10 cellular contexts compared by ENCODE assay signal in the genomic region with DNA sequence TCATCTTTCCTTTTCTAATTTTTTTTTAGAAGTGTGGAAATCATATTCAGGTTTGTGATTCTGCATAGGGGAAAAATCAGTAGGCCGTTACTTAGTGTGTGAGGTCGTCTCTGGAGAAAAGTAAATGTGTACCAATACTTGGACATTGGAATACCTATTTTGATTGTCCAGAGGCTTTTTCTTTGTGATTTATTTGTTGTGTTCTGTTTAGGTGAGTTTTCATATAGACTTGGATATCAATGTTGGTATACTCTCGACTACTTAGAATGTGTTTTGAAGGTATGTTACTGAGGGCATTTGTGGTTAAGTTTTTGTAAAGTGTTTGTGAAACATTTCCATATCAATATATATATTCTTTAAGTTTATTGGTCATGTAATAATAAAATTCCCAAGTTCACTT. TPM values are rescaled to one million over a fixed set of nuclear protein-coding genes. Genes with fewer than 3 reads are reported as not detected.
DNase-seq lines count a peak whose midpoint lies in the region; ATAC-seq and TF ChIP-seq lines count a peak whose summit lies in the region.
"Had no signal": no experiment of that assay in that cellular context is flagged by ENCODE, and none has a peak within 500 bp of the region (broad histone marks: within the 10 kb centered on the region; RNA-seq: fewer than 3 reads in every experiment).

No MANE protein-coding gene starts in this region.

- peaks cover 8% of the 10 kb centered on the region for H4K20me1 ChIP-seq in osteoblast (ENCODE audit: insufficient read depth, low read length)

- DNase-seq in GM12865 (ENCODE audit: low read depth), result no peak
- no peak for DNase-seq in NT2/D1 (ENCODE audit: low read depth, low spot score)
- DNase-seq in endothelial cell (ENCODE audit: low spot score), result no peak
- no peak for DNase-seq in osteoblast (ENCODE audit: insufficient read length, low spot score, missing footprints)
- no peak for DNase-seq in epidermal melanocyte (ENCODE audit: insufficient read length, low spot score)
- DNase-seq in HCEC 1CT, result no peak
- DNase-seq: hypothalamus, SHP77 treated with DMSO at 0.1 percent for 48 hours had no signal

- TF ChIP-seq CTCF in GM12865 (IDR thresholded peaks at IDR 0.05; ENCODE audit: insufficient read depth, low read depth, low read length, missing control alignments) (no peak), endothelial cell (IDR thresholded peaks at IDR 0.05; ENCODE audit: unreplicated experiment) (no peak), osteoblast (IDR thresholded peaks at IDR 0.05; ENCODE audit: extremely low read depth, low read depth, low read length) (no peak)

- no peaks in the 10 kb centered on the region for H3K36me3 ChIP-seq in NT2/D1 (ENCODE audit: insufficient read depth, insufficient read length, low read length)
- H3K36me3 ChIP-seq in osteoblast (ENCODE audit: insufficient read depth, low read length), result no peaks in the 10 kb centered on the region
- H3K36me3 ChIP-seq: thoracic aorta had no signal

- H3K27ac Mint-ChIP-seq in endothelial cell (ENCODE audit: unreplicated experiment), result peak overlapping the region; percentile 97

- H3K9ac ChIP-seq in NT2/D1 (ENCODE audit: insufficient read length, low read depth), result no peak overlapping the region

- H3K4me1 Mint-ChIP-seq in endothelial cell (ENCODE audit: unreplicated experiment), result peaks cover 42% of the 10 kb centered on the region

- no peak overlapping the region for H2AFZ ChIP-seq in osteoblast (ENCODE audit: low read length)

- H3K9me3 ChIP-seq in NT2/D1 (ENCODE audit: insufficient read depth, low read length), result no peaks in the 10 kb centered on the region
- no peaks in the 10 kb centered on the region for H3K9me3 ChIP-seq in osteoblast (ENCODE audit: low read depth, low read length)
- H3K9me3 ChIP-seq: thoracic aorta had no signal

- peak overlapping the region; percentile 99 for H3K4me3 Mint-ChIP-seq in endothelial cell (ENCODE audit: unreplicated experiment)

- no peak overlapping the region for H3K27ac ChIP-seq in osteoblast (ENCODE audit: low read depth, low read length)
- H3K27ac ChIP-seq: thoracic aorta had no signal

- H3K27me3 ChIP-seq in NT2/D1 (ENCODE audit: insufficient read depth, insufficient read length) (no peaks in the 10 kb centered on the region), osteoblast (ENCODE audit: insufficient read depth, low read length) (no peaks in the 10 kb centered on the region)

- ATAC-seq in HG02610 (IDR thresholded peaks at IDR 0.05; ENCODE audit: unreplicated experiment), result no peak

- peaks cover 3% of the 10 kb centered on the region for H3K36me3 Mint-ChIP-seq in endothelial cell (ENCODE audit: low read depth, unreplicated experiment)

- no peaks in the 10 kb centered on the region for H3K9me3 Mint-ChIP-seq in endothelial cell (ENCODE audit: unreplicated experiment)

- H3K4me1 ChIP-seq in NT2/D1 (ENCODE audit: insufficient read depth, insufficient read length) (no peaks in the 10 kb centered on the region), osteoblast (ENCODE audit: insufficient read depth, low read length) (peaks cover 23% of the 10 kb centered on the region)

- H3K4me2 ChIP-seq in osteoblast (ENCODE audit: insufficient read depth, low read length), result peak overlapping the region; percentile 92

- peaks cover 8% of the 10 kb centered on the region for H3K27me3 Mint-ChIP-seq in endothelial cell (ENCODE audit: unreplicated experiment)

- peak overlapping the region; percentile 90 for H3K4me3 ChIP-seq in GM12865 (ENCODE audit: low read depth, low read length)
- H3K4me3 ChIP-seq in NT2/D1 (ENCODE audit: insufficient read length, low read depth), result peak overlapping the region; percentile 79
- no peak overlapping the region for H3K4me3 ChIP-seq in osteoblast (ENCODE audit: insufficient read depth, low read length)

- H3K79me2 ChIP-seq in osteoblast (ENCODE audit: insufficient read depth, low read length), result peaks cover 54% of the 10 kb centered on the region

RNA-seq across cellular contexts. Expression of a gene that starts 2.3 kb away (rescaled TPM):
- total RNA-seq in endothelial cell (ENCODE audit: unreplicated experiment), result 40.3 TPM
- 26.2 and 30.4 TPM in 2 replicates for total RNA-seq in osteoblast
